Comparison of ENCODE assay signal across 21 cellular contexts in genomic region chr1:6747679-6748078, GRCh38.
"Had no signal": no experiment of that assay in that cellular context is flagged by ENCODE, and none has a peak within 500 bp of the region (broad histone marks: within the 10 kb centered on the region; RNA-seq: fewer than 3 reads in every experiment).

No MANE protein-coding gene starts in this region.

- H3K4me3 ChIP-seq: dorsolateral prefrontal cortex, heart left ventricle, psoas muscle, right lobe of liver, spleen, testis, tibial nerve, upper lobe of right lung, vagina had no signal

- H3K4me1 ChIP-seq: parathyroid adenoma, right lobe of liver had no signal

- H3K9me3 ChIP-seq: heart left ventricle, psoas muscle, right lobe of liver, spleen, testis, tibial nerve, upper lobe of right lung, vagina had no signal

- H3K9ac ChIP-seq: parathyroid adenoma had no signal

- H3K27me3 ChIP-seq: heart left ventricle, right lobe of liver, testis, tibial nerve, vagina had no signal

- H3K36me3 ChIP-seq: heart left ventricle, right lobe of liver, spleen, tibial nerve, upper lobe of right lung, vagina had no signal

- DNase-seq: dorsolateral prefrontal cortex; effector CD8-positive, alpha-beta T cell; heart left ventricle; hippocampal formation; mesendoderm; naive thymus-derived CD4-positive, alpha-beta T cell; nephron progenitor cell; psoas muscle; retina; right lobe of liver; spleen; stimulated activated CD4-positive, alpha-beta T cell treated with anti-CD3 and anti-CD28 coated beads, Interleukin-15, amount 100 ng/mL, for 24 hours; stimulated activated CD4-positive, alpha-beta T cell treated with anti-CD3 and anti-CD28 coated beads, Interleukin-1b, Interleukin-23, amount 100 ng/mL, for 48 hours; stimulated activated CD4-positive, alpha-beta T cell treated with anti-CD3 and anti-CD28 coated beads, Interleukin-4, amount 100 ng/mL, for 24 hours; stimulated activated naive B cell treated with anti-CD40 and anti-IgM and Interleukin-4, amounts not matched to agents 10 μg/mL and 1 μg/mL and 100 μg/mL, for 72 hours; stimulated activated naive CD8-positive, alpha-beta T cell treated with anti-CD3 and anti-CD28 coated beads, Interleukin-15, amount 100 ng/mL, for 72 hours; testis; upper lobe of right lung had no signal

- H3K27ac ChIP-seq: dorsolateral prefrontal cortex, heart left ventricle, parathyroid adenoma, psoas muscle, right lobe of liver, spleen, testis, tibial nerve, upper lobe of right lung, vagina had no signal
